ENCODE assay signal across 14 cellular contexts in genomic region chr18:74289137-74289536, GRCh38. TPM values are rescaled to one million over a fixed set of nuclear protein-coding genes. Genes with fewer than 3 reads are reported as not detected.
DNase-seq lines count a peak whose midpoint lies in the region; ATAC-seq and TF ChIP-seq lines count a peak whose summit lies in the region.
"Had no signal": no experiment of that assay in that cellular context is flagged by ENCODE, and none has a peak within 500 bp of the region (broad histone marks: within the 10 kb centered on the region; RNA-seq: fewer than 3 reads in every experiment).

No MANE protein-coding gene starts in this region.

- H3K4me2 ChIP-seq in OCI-LY1 (ENCODE audit: low read length) = peak overlapping the region; percentile 68

- peaks cover 0 to 4% (median 3%) of the 10 kb centered on the region in 3 donors for H3K27me3 Mint-ChIP-seq in CD14-positive monocyte (ENCODE audit: low read depth in 3 of 3)

- peaks cover 27% of the 10 kb centered on the region for H3K79me2 ChIP-seq in OCI-LY1 (ENCODE audit: insufficient read depth, low read length)

- peaks cover 33% of the 10 kb centered on the region for H3K4me1 Mint-ChIP-seq in CD14-positive monocyte

- peak overlapping the region in 3 of 7 donors; percentile 13 to 69 (median 27) for H3K27ac Mint-ChIP-seq in CD14-positive monocyte

- intact Hi-C loops in CD14-positive monocyte (cut with micrococcal nuclease) = no loop called here
- intact Hi-C loops in sigmoid colon (cut with DNase I) = no loop called here

- H3K9me3 Mint-ChIP-seq in CD14-positive monocyte = peaks cover 0 to 2% (median 0%) of the 10 kb centered on the region in 7 donors

- H4K20me1 ChIP-seq in OCI-LY1 (ENCODE audit: insufficient read depth, low read length) = no peaks in the 10 kb centered on the region

- H3K27ac ChIP-seq in OCI-LY1 (ENCODE audit: low read depth, low read length, poor library complexity, severe bottlenecking) = peak overlapping the region; percentile 95
- peak overlapping the region; percentile 80 to 88 (median 84) for H3K27ac ChIP-seq in sigmoid colon
- H3K27ac ChIP-seq: brain microvascular endothelial cell had no signal

- peak overlapping the region; percentile 16 to 32 for H3K4me3 Mint-ChIP-seq in CD14-positive monocyte

- H3K4me1 ChIP-seq in OCI-LY1 (ENCODE audit: insufficient read depth, low read length, severe bottlenecking) (peaks cover 73% of the 10 kb centered on the region), sigmoid colon (peaks cover 0 to 79% (median 70%) of the 10 kb centered on the region in 4 donors)

- H3K9me2 ChIP-seq in OCI-LY1 (ENCODE audit: low read depth, low read length) = no peaks in the 10 kb centered on the region

- H3K27me3 ChIP-seq in OCI-LY1 (ENCODE audit: insufficient read depth, low read length) = no peaks in the 10 kb centered on the region
- H3K27me3 ChIP-seq in sigmoid colon = no peaks in the 10 kb centered on the region
- H3K27me3 ChIP-seq: brain microvascular endothelial cell had no signal

- H3K9me3 ChIP-seq in OCI-LY1 (ENCODE audit: low read length) = peaks cover 2% of the 10 kb centered on the region; the same call in 1 of the 2 replicates
- no peaks in the 10 kb centered on the region for H3K9me3 ChIP-seq in sigmoid colon
- H3K9me3 ChIP-seq: Caco-2 had no signal

- ATAC-seq in HG02938 (IDR thresholded peaks at IDR 0.05; ENCODE audit: unreplicated experiment) (no peak), HG02571 (IDR thresholded peaks at IDR 0.05; ENCODE audit: unreplicated experiment) (no peak), HG02840 (IDR thresholded peaks at IDR 0.05; ENCODE audit: low FRiP score, unreplicated experiment) (no peak)

- peak overlapping the region; percentile 57 for H3K9ac ChIP-seq in OCI-LY1 (ENCODE audit: low read length)

- no peak for TF ChIP-seq POLR2A in sigmoid colon (IDR thresholded peaks at IDR 0.05)

- H3K36me3 ChIP-seq in OCI-LY1 (ENCODE audit: insufficient read depth, low read length) = peaks cover 10% of the 10 kb centered on the region
- H3K36me3 ChIP-seq in sigmoid colon = no peaks in the 10 kb centered on the region
- H3K36me3 ChIP-seq: brain microvascular endothelial cell had no signal

- H3K36me3 Mint-ChIP-seq in CD14-positive monocyte = no peaks in the 10 kb centered on the region

- peak overlapping the region; percentile 34 for H3K4me3 ChIP-seq in OCI-LY1 (ENCODE audit: low read depth, low read length, poor library complexity, severe bottlenecking)
- peak overlapping the region in 1 of 4 donors; percentile 10 for H3K4me3 ChIP-seq in sigmoid colon

- H2AFZ ChIP-seq in OCI-LY1 (ENCODE audit: low read length) = no peak overlapping the region

- TF ChIP-seq CTCF in CD14-positive monocyte (IDR thresholded peaks at IDR 0.05) (no peak), OCI-LY1 (IDR thresholded peaks at IDR 0.05; ENCODE audit: low read length) (no peak), sigmoid colon (IDR thresholded peaks at IDR 0.05) (no peak)

- WGBS in sigmoid colon, 2 donors = 52 to 55% methylated on average over 3 of the region's 3 CpGs

- H3F3A ChIP-seq in OCI-LY1 (ENCODE audit: insufficient read depth, low read length) = 0 out of 2 replicates have a peak, but pooled peaks cover 9% of the 10 kb centered on the region

- DNase-seq in CD14-positive monocyte (ENCODE audit: low spot score) (no peak), fibroblast of peridontal ligament (ENCODE audit: extremely low read depth) (peak; percentile 49), sigmoid colon (no peak), T-helper 1 cell (no peak)
- DNase-seq: brain microvascular endothelial cell, Caco-2, foreskin melanocyte, NCI-H2081 treated with DMSO at 0.1 percent for 48 hours had no signal

- no peak for TF ChIP-seq EP300 in sigmoid colon (IDR thresholded peaks at IDR 0.05)

RNA-seq across cellular contexts. Expression of gene CYB5A, which starts 2.6 kb away (rescaled TPM):
- polyA plus RNA-seq in CD14-positive monocyte (10 to 100 TPM; 22.4 to 27.6 TPM), sigmoid colon (100 to 1,000 TPM; 141 to 213 (median 163) TPM)
- 100 to 1,000 TPM; 137 to 533 (median 241) TPM for total RNA-seq in sigmoid colon

RNA-seq across cellular contexts. Expression of gene C18orf63, which starts 26.5 kb away (rescaled TPM):
- polyA plus RNA-seq in CD14-positive monocyte = not detected
- total RNA-seq in sigmoid colon = not detected
- polyA plus RNA-seq in sigmoid colon = not detected
- total RNA-seq: Caco-2, HT1080, lower leg skin had no signal

Comparison
In these comparisons a context has a peak if more than half of its experiments do, and no peak if none do; other contexts are left out.
1. RNA of gene CYB5A, which starts 2.6 kb away (polyA plus RNA-seq): 141 to 213 TPM in sigmoid colon; 22.4 to 27.6 TPM in CD14-positive monocyte; every median in the first group is over 4 times any median in the second.